Comparison of ENCODE assay signal across 26 cellular contexts in the genomic region with DNA sequence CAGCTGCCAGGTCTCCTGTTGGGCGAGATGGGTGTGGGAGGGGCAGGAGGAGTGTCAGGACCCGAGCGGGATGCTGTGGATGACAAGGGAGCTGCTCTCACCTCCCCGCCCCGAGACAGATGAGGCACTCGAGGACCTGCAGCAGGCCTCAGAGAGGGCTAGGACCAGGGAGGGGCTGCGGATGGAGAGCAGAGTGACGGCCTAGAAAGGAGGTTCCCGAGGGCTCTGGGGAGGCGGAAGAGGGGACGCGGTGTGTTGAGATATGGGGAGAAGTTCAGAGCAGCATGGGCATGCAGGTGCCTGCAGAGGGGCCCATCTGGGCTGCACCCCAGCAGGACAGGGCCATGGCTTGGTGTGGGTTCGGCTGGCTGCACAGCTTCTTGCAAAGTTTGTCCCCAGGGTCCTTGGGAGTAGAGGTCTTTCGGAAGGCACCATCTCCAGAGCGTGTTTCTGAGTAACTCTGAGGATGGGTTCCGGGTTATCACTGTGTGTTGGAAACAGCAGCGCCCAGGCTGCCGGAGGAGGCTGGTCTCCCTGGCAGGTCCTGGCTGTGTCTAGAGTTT.
"Had no signal": no experiment of that assay in that cellular context is flagged by ENCODE, and none has a peak within 500 bp of the region (broad histone marks: within the 10 kb centered on the region; RNA-seq: fewer than 3 reads in every experiment).

No MANE protein-coding gene starts in this region.

- H3K27ac ChIP-seq: hepatocyte, left ventricle myocardium inferior, neural progenitor cell, pancreas, prostate gland, skin epidermis, stomach, testis, thyroid gland, transverse colon, upper lobe of left lung had no signal

- H3K27ac Mint-ChIP-seq: mesothelial cell of epicardium; naive B cell; natural killer cell; nephron progenitor cell; neural progenitor cell; stimulated activated naive B cell treated with anti-CD40 and anti-IgM and Interleukin-4, amounts not matched to agents 10 μg/mL and 1 μg/mL and 100 μg/mL, for 72 hours had no signal

- H3K4me1 ChIP-seq: left ventricle myocardium inferior, neural progenitor cell, pancreas, prostate gland, stomach, testis, thyroid gland, transverse colon, upper lobe of left lung had no signal

- H3K4me1 Mint-ChIP-seq: mesothelial cell of epicardium, nephron progenitor cell, neural progenitor cell had no signal

- DNase-seq: islet precursor cell; left ventricle myocardium inferior; mesendoderm; naive B cell; natural killer cell; nephron progenitor cell; retina; right cardiac atrium; stimulated activated CD4-positive, alpha-beta T cell treated with anti-CD3 and anti-CD28 coated beads, Interleukin-12 subunit alpha, Interleukin-12 subunit beta, amount 100 ng/mL, for 4 hours; stimulated activated CD4-positive, alpha-beta T cell treated with anti-CD3 and anti-CD28 coated beads, Interleukin-15, amount 100 ng/mL, for 24 hours; stimulated activated CD4-positive, alpha-beta T cell treated with anti-CD3 and anti-CD28 coated beads, Interleukin-2, amount 100 ng/mL, for 24 hours; stimulated activated CD4-positive, alpha-beta T cell treated with anti-CD3 and anti-CD28 coated beads, Interleukin-4, amount 100 ng/mL, for 1 hour; stimulated activated naive B cell treated with anti-CD40 and anti-IgM and Interleukin-4, amounts not matched to agents 10 μg/mL and 1 μg/mL and 100 μg/mL, for 72 hours; stimulated activated naive CD8-positive, alpha-beta T cell treated with anti-CD3 and anti-CD28 coated beads, Interleukin-15, Interleukin-2, amounts not matched to agents 100 U/mL and 50 U/mL, for 24 hours; stomach; testis; thyroid gland; transverse colon had no signal

- H3K79me2 ChIP-seq: hepatocyte had no signal

- H3K4me3 ChIP-seq: hepatocyte, left ventricle myocardium inferior, lung, neural progenitor cell, pancreas, prostate gland, skin epidermis, stomach, thyroid gland, transverse colon, upper lobe of left lung had no signal

- ATAC-seq: natural killer cell; stimulated activated naive B cell treated with anti-CD40 and anti-IgM and Interleukin-4, amounts not matched to agents 10 μg/mL and 1 μg/mL and 100 μg/mL, for 72 hours; stimulated activated naive CD8-positive, alpha-beta T cell treated with anti-CD3 and anti-CD28 coated beads, Interleukin-15, Interleukin-2, amounts not matched to agents 100 U/mL and 50 U/mL, for 24 hours had no signal

- H3K36me3 Mint-ChIP-seq: mesothelial cell of epicardium; naive B cell; natural killer cell; neural progenitor cell; stimulated activated naive B cell treated with anti-CD40 and anti-IgM and Interleukin-4, amounts not matched to agents 10 μg/mL and 1 μg/mL and 100 μg/mL, for 72 hours had no signal

- H3K27me3 ChIP-seq: pancreas, testis, thyroid gland, transverse colon, upper lobe of left lung had no signal

- H3K4me3 Mint-ChIP-seq: mesothelial cell of epicardium; naive B cell; natural killer cell; nephron progenitor cell; neural progenitor cell; stimulated activated naive B cell treated with anti-CD40 and anti-IgM and Interleukin-4, amounts not matched to agents 10 μg/mL and 1 μg/mL and 100 μg/mL, for 72 hours had no signal

- H3K4me2 ChIP-seq: hepatocyte, neural progenitor cell had no signal

- H3K36me3 ChIP-seq: left ventricle myocardium inferior, neural progenitor cell, pancreas, prostate gland, stomach, thyroid gland, transverse colon, upper lobe of left lung had no signal

- H3K9ac ChIP-seq: neural progenitor cell had no signal

- H2AFZ ChIP-seq: hepatocyte had no signal

- H3K9me3 Mint-ChIP-seq: mesothelial cell of epicardium, nephron progenitor cell had no signal

- H3K9me3 ChIP-seq: left ventricle myocardium inferior, pancreas, prostate gland, stomach, testis, thyroid gland, transverse colon, upper lobe of left lung had no signal
